In the genomic region with DNA sequence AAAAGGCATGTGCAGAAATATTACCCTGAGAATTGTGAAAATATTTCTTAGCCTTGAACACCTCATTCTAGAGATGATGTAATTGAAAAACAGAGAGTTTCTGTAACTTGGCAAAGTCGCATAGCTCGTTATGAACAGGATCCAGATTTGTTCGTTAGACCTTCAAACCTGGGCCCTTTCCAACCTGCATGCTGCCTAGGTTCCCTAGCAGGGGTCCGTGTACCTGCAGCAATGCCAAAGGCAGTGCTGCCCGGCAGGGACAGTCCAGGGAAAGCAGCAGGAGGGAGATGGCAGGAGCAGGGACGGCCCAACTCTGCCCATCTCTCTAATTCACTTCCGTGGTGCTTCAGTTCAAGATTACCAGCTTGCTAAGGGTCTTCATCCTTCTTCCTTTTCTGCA, we compare ENCODE assay signal across 33 cellular contexts. TPM values are rescaled to one million over a fixed set of nuclear protein-coding genes. Genes with fewer than 3 reads are reported as not detected.
"Had no signal": no experiment of that assay in that cellular context is flagged by ENCODE, and none has a peak within 500 bp of the region (broad histone marks: within the 10 kb centered on the region; RNA-seq: fewer than 3 reads in every experiment).

No MANE protein-coding gene starts in this region.

- ATAC-seq: activated CD4-positive, CD25-positive, alpha-beta regulatory T cell treated with anti-CD3 and anti-CD28 coated beads, Interleukin-2, amount 50 U/mL, for 24 hours; activated CD8-positive, alpha-beta T cell treated with anti-CD3 and anti-CD28 coated beads for 36 hours; activated naive CD8-positive, alpha-beta T cell treated with anti-CD3 and anti-CD28 coated beads, Interleukin-2, amount 50 U/mL, for 24 hours; activated T-cell treated with anti-CD3 and anti-CD28 coated beads, Interleukin-2, amount 50 U/mL, for 4 hours; activated T-helper 17 cell treated with anti-CD3 and anti-CD28 coated beads, Interleukin-2, amount 50 U/mL, for 72 hours; T-helper 17 cell had no signal

- H3K27ac ChIP-seq: adrenal gland, breast epithelium, cardiac muscle cell, colonic mucosa, epithelial cell of prostate, WERI-Rb-1 had no signal

- H3K9me3 ChIP-seq: adrenal gland, breast epithelium, colonic mucosa had no signal

- H3K4me3 ChIP-seq: adrenal gland, breast epithelium, cardiac muscle cell, colonic mucosa had no signal

- DNase-seq: activated B cell treated with CpG ODN at 0.5 μM for 24 hours; activated CD4-positive, alpha-beta T cell treated with anti-CD3 and anti-CD28 coated beads for 48 hours; activated CD4-positive, alpha-beta T cell treated with anti-CD3 and anti-CD28 coated beads, Interleukin-2, amount 50 U/mL, for 1 hour; activated CD4-positive, alpha-beta T cell treated with anti-CD3 and anti-CD28 coated beads, Interleukin-2, amount 50 U/mL, for 48 hours; activated CD8-positive, alpha-beta memory T cell treated with anti-CD3 and anti-CD28 coated beads for 24 hours; activated CD8-positive, alpha-beta T cell treated with anti-CD3 and anti-CD28 coated beads for 36 hours; activated effector memory CD4-positive, alpha-beta T cell treated with Interleukin-2 at 50 U/mL for 16 hours; activated gamma-delta T cell treated with Interleukin-2 at 50 U/mL for 16 hours; activated naive CD4-positive, alpha-beta T cell treated with anti-CD3 and anti-CD28 coated beads for 36 hours; activated naive CD8-positive, alpha-beta T cell treated with anti-CD3 and anti-CD28 coated beads for 36 hours; activated naive CD8-positive, alpha-beta T cell treated with anti-CD3 and anti-CD28 coated beads, Interleukin-2, amount 50 U/mL, for 24 hours; activated T-cell treated with anti-CD3 and anti-CD28 coated beads, Interleukin-2, amount 50 U/mL, for 4 hours; adrenal gland; amygdala; aorta; central memory CD4-positive, alpha-beta T cell; cerebellar nuclear complex; colonic mucosa; effector CD8-positive, alpha-beta T cell; foreskin fibroblast; head of caudate nucleus; T-helper 1 cell; T-helper 17 cell; T1000; WERI-Rb-1 had no signal

- H3K4me1 ChIP-seq: adrenal gland, breast epithelium, colonic mucosa had no signal

- H3K27me3 ChIP-seq: adrenal gland, breast epithelium, colonic mucosa had no signal

- H3K36me3 ChIP-seq: adrenal gland, breast epithelium, cardiac muscle cell, colonic mucosa, WERI-Rb-1 had no signal

- FAIRE-seq: endometrium, endothelial cell of umbilical vein, frontal cortex had no signal

RNA-seq across cellular contexts. Expression of a gene that starts 12.0 kb away (rescaled TPM):
- total RNA-seq: activated B cell treated with CpG ODN at 0.5 μM for 24 hours; activated CD8-positive, alpha-beta T cell treated with anti-CD3 and anti-CD28 coated beads for 36 hours; activated naive CD4-positive, alpha-beta T cell treated with anti-CD3 and anti-CD28 coated beads for 36 hours; activated naive CD8-positive, alpha-beta T cell treated with anti-CD3 and anti-CD28 coated beads for 36 hours; activated T-helper 17 cell treated with anti-CD3 and anti-CD28 coated beads, Interleukin-2, amount 50 U/mL, for 72 hours; T-helper 17 cell had no signal
